In the genomic region with DNA sequence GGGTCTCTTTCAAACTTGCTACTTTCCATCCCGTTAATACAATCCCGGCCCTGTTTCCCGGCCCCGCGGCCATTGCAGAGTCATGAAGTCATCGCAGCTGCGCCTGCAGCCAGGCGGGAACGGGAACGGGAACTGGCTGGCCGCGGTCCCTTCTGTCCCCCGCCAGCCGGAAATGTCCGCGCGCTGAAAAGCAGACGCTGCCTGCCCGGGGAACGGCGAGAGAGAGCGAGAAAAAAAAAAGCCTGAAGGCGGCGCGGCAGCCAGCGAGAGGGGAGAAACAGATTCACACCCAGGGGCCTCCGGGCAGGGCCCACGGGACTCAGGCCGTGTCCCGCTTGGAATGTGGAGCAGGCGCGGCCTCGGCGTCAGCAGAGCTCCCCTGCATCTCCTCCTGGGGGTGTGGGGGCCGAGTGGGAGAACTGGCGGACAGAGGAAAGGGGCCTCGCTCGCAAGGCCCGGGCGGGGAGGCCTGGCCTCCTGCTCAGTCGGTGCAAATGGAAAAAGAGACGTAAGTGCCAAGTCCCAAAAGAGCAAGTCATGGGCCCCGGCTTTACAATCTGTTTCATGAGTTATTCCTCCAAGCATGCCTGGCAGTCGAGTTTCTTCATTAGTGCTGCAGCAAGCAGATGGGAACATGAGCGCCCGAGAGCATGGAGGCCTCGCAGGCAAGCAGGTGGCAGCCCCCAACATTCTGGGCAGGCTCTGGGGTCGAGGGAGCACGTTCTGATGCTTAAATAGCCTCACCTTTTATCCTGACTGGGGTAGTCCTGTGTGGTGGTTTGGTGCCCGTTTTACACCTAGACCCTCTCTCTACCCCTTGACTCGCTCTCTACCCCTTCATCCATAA, we compare ENCODE assay signal across 7 cellular contexts.
DNase-seq lines count a peak whose midpoint lies in the region; ATAC-seq, FAIRE-seq and TF ChIP-seq lines count a peak whose summit lies in the region.

No MANE protein-coding gene starts in this region.

- in situ Hi-C loops in GM23248 (cut with MboI): no loop called here

- DNase-seq in GM23248 (peak; percentile 91), RWPE2 (ENCODE audit: low spot score) (no peak), mesendoderm (peak; percentile 92), thyroid gland (peak; percentile 68 to 75), GM19239 (ENCODE audit: insufficient read length, low spot score) (no peak)

- no peaks in the 10 kb centered on the region for H3K9me2 ChIP-seq in GM23248 (ENCODE audit: insufficient read depth)

- no peak overlapping the region for H4K8ac ChIP-seq in mesendoderm (ENCODE audit: low read depth, low read length)

- peak overlapping the region; percentile 55 for H3K4me2 ChIP-seq in GM23248 (ENCODE audit: unreplicated experiment)
- H3K4me2 ChIP-seq in mesendoderm (ENCODE audit: low read length): peak overlapping the region; percentile 9

- TF ChIP-seq POLR2A in thyroid gland (IDR thresholded peaks at IDR 0.05): no peak

- 7 to 9% methylated on average over 39 to 50 of the region's 51 CpGs for WGBS in GM23248 (ENCODE audit: low coverage in 1 of 2, low lambda C conversion rate in 2 of 2, missing lambda C conversion rate in 2 of 2), 2 experiments
- WGBS in esophagus, 2 donors: 19 to 20% methylated on average over 49 to 51 of the region's 51 CpGs
- whole genome bisulfite sequencing in mesendoderm (ENCODE audit: extremely low coverage, insufficient coverage, low lambda C conversion rate): no CpG with 5 or more reads among the region's 51 CpGs
- WGBS in thyroid gland, 2 donors: 24 to 25% methylated on average over 41 to 51 of the region's 51 CpGs

- peak overlapping the region; percentile 95 for H2AFZ ChIP-seq in GM23248

- peak overlapping the region; percentile 30 for H3K18ac ChIP-seq in mesendoderm (ENCODE audit: low read length)

- H3K56ac ChIP-seq in mesendoderm (ENCODE audit: low read length): peak overlapping the region; percentile 81

- H3K79me1 ChIP-seq in mesendoderm (ENCODE audit: low read length): no peaks in the 10 kb centered on the region

- H3K9ac ChIP-seq in GM23248 (peak overlapping the region; percentile 87), mesendoderm (ENCODE audit: low read length) (peak overlapping the region; percentile 59)

- H4K20me1 ChIP-seq in GM23248 (ENCODE audit: insufficient read depth): no peaks in the 10 kb centered on the region

- H4K5ac ChIP-seq in mesendoderm (ENCODE audit: low read length): peak overlapping the region; percentile 89

- H2BK120ac ChIP-seq in mesendoderm (ENCODE audit: low read depth, low read length): peak overlapping the region; percentile 46

- no peak for FAIRE-seq in GM19239 (lab: Jason Lieb, UNC)

- no peaks in the 10 kb centered on the region for H3K9me3 ChIP-seq in GM23248 (ENCODE audit: low read depth)
- H3K9me3 ChIP-seq in RWPE2 (ENCODE audit: severe bottlenecking): no peaks in the 10 kb centered on the region
- no peaks in the 10 kb centered on the region for H3K9me3 ChIP-seq in esophagus (ENCODE audit: control insufficient read depth in 2 of 2, insufficient read depth in 1 of 2, low read depth in 1 of 2, low read length in 1 of 2)
- no peaks in the 10 kb centered on the region for H3K9me3 ChIP-seq in thyroid gland

- H2BK15ac ChIP-seq in mesendoderm (replicated peaks; ENCODE audit: low read depth): no peak overlapping the region

- H3K36me3 ChIP-seq in GM23248 (ENCODE audit: low read depth) (no peaks in the 10 kb centered on the region), RWPE2 (ENCODE audit: low read depth) (no peaks in the 10 kb centered on the region), esophagus (ENCODE audit: control insufficient read depth in 2 of 2, insufficient read depth in 2 of 2, low read length in 1 of 2) (no peaks in the 10 kb centered on the region), mesendoderm (ENCODE audit: control insufficient read depth, insufficient read depth, low read length) (no peaks in the 10 kb centered on the region), thyroid gland (no peaks in the 10 kb centered on the region)

- H3K4me1 ChIP-seq in GM23248 (ENCODE audit: insufficient read depth) (peaks cover 5% of the 10 kb centered on the region; the same call in 1 of the 2 replicates), RWPE2 (ENCODE audit: insufficient read depth, poor library complexity, severe bottlenecking) (no peaks in the 10 kb centered on the region), esophagus (ENCODE audit: control insufficient read depth in 2 of 2, insufficient read depth in 2 of 2, low read length in 1 of 2) (peaks cover 2 to 5% of the 10 kb centered on the region in 2 donors), mesendoderm (ENCODE audit: control insufficient read depth, low read depth, low read length) (peaks cover 5% of the 10 kb centered on the region), thyroid gland (peaks cover 5 to 12% of the 10 kb centered on the region in 2 donors)

- no peaks in the 10 kb centered on the region for H3K27me3 ChIP-seq in GM23248 (replicated peaks; ENCODE audit: insufficient read depth)
- H3K27me3 ChIP-seq in RWPE2 (ENCODE audit: insufficient read depth, poor library complexity, severe bottlenecking): no peaks in the 10 kb centered on the region
- H3K27me3 ChIP-seq in esophagus (ENCODE audit: control insufficient read depth in 1 of 2, insufficient read depth in 2 of 2, low read length in 2 of 2): no peaks in the 10 kb centered on the region
- no peaks in the 10 kb centered on the region for H3K27me3 ChIP-seq in mesendoderm (ENCODE audit: insufficient read depth, low read length, poor library complexity)
- H3K27me3 ChIP-seq in thyroid gland: no peaks in the 10 kb centered on the region

- H3K79me2 ChIP-seq in GM23248 (ENCODE audit: insufficient read depth) (no peaks in the 10 kb centered on the region), mesendoderm (ENCODE audit: control insufficient read depth, insufficient read depth, low read length) (no peaks in the 10 kb centered on the region)

- H3K4me3 ChIP-seq in GM23248 (peak overlapping the region; percentile 59), RWPE2 (ENCODE audit: severe bottlenecking) (peak overlapping the region; percentile 10), esophagus (ENCODE audit: low read depth in 1 of 2, low read length in 2 of 2) (peak overlapping the region; percentile 4 to 31), mesendoderm (ENCODE audit: low read length) (no peak overlapping the region), thyroid gland (replicated peaks in 1 of 3) (peak overlapping the region in 1 of 3 donors; percentile 29)

- no peak overlapping the region for H3K23ac ChIP-seq in mesendoderm (ENCODE audit: low read length)

- TF ChIP-seq CTCF in RWPE2 (IDR thresholded peaks at IDR 0.05; ENCODE audit: poor library complexity, severe bottlenecking) (no peak), thyroid gland (IDR thresholded peaks at IDR 0.05) (peak in 1 of 6 experiments; percentile 19)

- peak overlapping the region; percentile 38 for H3K4ac ChIP-seq in mesendoderm (ENCODE audit: low read depth, low read length)

- intact Hi-C loops in thyroid gland (cut with DNase I): no loop called here

- peaks cover 5% of the 10 kb centered on the region for H3F3A ChIP-seq in GM23248 (ENCODE audit: insufficient read depth)

- no peak overlapping the region for H2BK5ac ChIP-seq in mesendoderm (ENCODE audit: low read length)

- H3K27ac ChIP-seq in GM23248 (peak overlapping the region; percentile 90), RWPE2 (ENCODE audit: poor library complexity, severe bottlenecking) (no peak overlapping the region), esophagus (ENCODE audit: low read depth in 2 of 2, low read length in 1 of 2) (peak overlapping the region; percentile 66 to 70), mesendoderm (ENCODE audit: low read depth, low read length) (peak overlapping the region; percentile 6), thyroid gland (peak overlapping the region; percentile 64 to 80 (median 76))

- H2AK5ac ChIP-seq in mesendoderm (ENCODE audit: low read length): no peak overlapping the region

- ATAC-seq in RWPE2 (ENCODE audit: low read depth) (peak; percentile 70), GM18498 (IDR thresholded peaks at IDR 0.05; ENCODE audit: unreplicated experiment) (no peak)

Comparison
In these comparisons a context has a peak if more than half of its experiments do, and no peak if none do; other contexts are left out.
1. DNase-seq: peak in GM23248 (single experiment), mesendoderm (single experiment) and thyroid gland (2 of 2); none in RWPE2 (single experiment) and GM19239 (single experiment).